Comparison of ENCODE assay signal across 18 cellular contexts in genomic region chr2:848099-848498, GRCh38.
"Had no signal": no experiment of that assay in that cellular context is flagged by ENCODE, and none has a peak within 500 bp of the region (broad histone marks: within the 10 kb centered on the region; RNA-seq: fewer than 3 reads in every experiment).

No MANE protein-coding gene starts in this region.

- H3K9ac ChIP-seq: KMS-11 had no signal

- H3K4me3 ChIP-seq: K562 had no signal

- H3K4me2 ChIP-seq: KMS-11 had no signal

- DNase-seq: NCI-H1092, NCI-H1105 treated with DMSO at 0.1 percent for 48 hours, NCI-H1417 treated with DMSO at 0.1 percent for 48 hours, NCI-H146, NCI-H1694 treated with DMSO at 0.1 percent for 48 hours, NCI-H1930, NCI-H2081, NCI-H2107, NCI-H2227 treated with DMSO at 0.1 percent for 48 hours, NCI-H524, NCI-H526 treated with DMSO at 0.1 percent for 48 hours, Right ventricle myocardium superior, RPMI8226, SIG-M5 had no signal

- FAIRE-seq: K562, RCC 7860 had no signal

- ATAC-seq: K562 had no signal

- H3K27ac ChIP-seq: HL-60, KMS-11 had no signal
